Comparison of ENCODE assay signal across 20 cellular contexts in the genomic region with DNA sequence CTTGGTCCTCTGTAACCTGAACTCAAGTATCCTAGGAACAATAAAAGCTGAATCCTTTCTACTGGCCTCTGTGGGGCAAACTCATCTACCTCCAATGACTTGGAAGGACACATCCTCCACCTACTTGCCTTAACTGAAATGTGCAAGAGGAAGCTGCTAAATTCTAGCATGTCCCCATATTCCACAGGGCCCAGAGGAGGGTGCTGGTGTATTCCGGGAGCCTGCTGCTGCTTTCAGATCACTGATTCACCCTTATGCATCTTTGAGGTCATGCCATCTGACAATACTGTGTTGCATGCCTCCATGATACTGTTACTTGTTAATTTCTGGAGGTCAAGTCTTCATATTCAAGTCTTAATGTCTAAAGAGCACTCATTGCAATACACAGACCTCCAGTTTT.
"Had no signal": no experiment of that assay in that cellular context is flagged by ENCODE, and none has a peak within 500 bp of the region (broad histone marks: within the 10 kb centered on the region; RNA-seq: fewer than 3 reads in every experiment).

No MANE protein-coding gene starts in this region.

- H3K27me3 ChIP-seq: esophagus squamous epithelium, pancreas, right lobe of liver, spleen, testis, tibial nerve, upper lobe of right lung, vagina had no signal

- H3K4me3 ChIP-seq: esophagus squamous epithelium, mucosa of descending colon, pancreas, right lobe of liver, spleen, testis, tibial nerve, upper lobe of right lung, vagina had no signal

- H3K36me3 ChIP-seq: pancreas, right lobe of liver, vagina had no signal

- H3K9me3 ChIP-seq: esophagus squamous epithelium, mucosa of descending colon, pancreas, right lobe of liver, spleen, testis, tibial nerve, upper lobe of right lung, vagina had no signal

- FAIRE-seq: endometrium, pancreas had no signal

- H3K27ac ChIP-seq: epithelial cell of prostate, esophagus squamous epithelium, pancreas, right lobe of liver, spleen, testis, tibial nerve, upper lobe of right lung, vagina had no signal

- ATAC-seq: mucosa of descending colon; natural killer cell treated with Interleukin-12 subunit alpha and Interleukin-12 subunit beta and Interleukin-15 and Interleukin-18, amount 100 ng/mL, for 72 hours; pancreas; right lobe of liver; stimulated activated naive B cell treated with anti-CD40 and anti-IgM and Interleukin-4, amounts not matched to agents 10 μg/mL and 1 μg/mL and 100 μg/mL, for 72 hours; stimulated activated naive CD8-positive, alpha-beta T cell treated with anti-CD3 and anti-CD28 coated beads, Interleukin-15, amount 100 ng/mL, for 72 hours; upper lobe of right lung had no signal

- H3K4me1 ChIP-seq: esophagus squamous epithelium, pancreas, right lobe of liver, testis, upper lobe of right lung, vagina had no signal

- DNase-seq: effector memory CD4-positive, alpha-beta T cell; esophagus squamous epithelium; kidney glomerular epithelial cell; mucosa of descending colon; occipital lobe; pancreas; right lobe of liver; spleen; stimulated activated CD4-positive, alpha-beta T cell treated with anti-CD3 and anti-CD28 coated beads, Interleukin-15, amount 100 ng/mL, for 24 hours; stimulated activated CD4-positive, alpha-beta T cell treated with anti-CD3 and anti-CD28 coated beads, Interleukin-1b, Interleukin-23, amount 100 ng/mL, for 48 hours; stimulated activated CD4-positive, alpha-beta T cell treated with anti-CD3 and anti-CD28 coated beads, Interleukin-4, amount 100 ng/mL, for 4 hours; stimulated activated naive B cell treated with anti-CD40 and anti-IgM and Interleukin-4, amounts not matched to agents 10 μg/mL and 1 μg/mL and 100 μg/mL, for 72 hours; stimulated activated naive CD8-positive, alpha-beta T cell treated with anti-CD3 and anti-CD28 coated beads, Interleukin-15, amount 100 ng/mL, for 72 hours; testis; upper lobe of right lung had no signal
